7 cellular contexts compared by ENCODE assay signal in the genomic region with DNA sequence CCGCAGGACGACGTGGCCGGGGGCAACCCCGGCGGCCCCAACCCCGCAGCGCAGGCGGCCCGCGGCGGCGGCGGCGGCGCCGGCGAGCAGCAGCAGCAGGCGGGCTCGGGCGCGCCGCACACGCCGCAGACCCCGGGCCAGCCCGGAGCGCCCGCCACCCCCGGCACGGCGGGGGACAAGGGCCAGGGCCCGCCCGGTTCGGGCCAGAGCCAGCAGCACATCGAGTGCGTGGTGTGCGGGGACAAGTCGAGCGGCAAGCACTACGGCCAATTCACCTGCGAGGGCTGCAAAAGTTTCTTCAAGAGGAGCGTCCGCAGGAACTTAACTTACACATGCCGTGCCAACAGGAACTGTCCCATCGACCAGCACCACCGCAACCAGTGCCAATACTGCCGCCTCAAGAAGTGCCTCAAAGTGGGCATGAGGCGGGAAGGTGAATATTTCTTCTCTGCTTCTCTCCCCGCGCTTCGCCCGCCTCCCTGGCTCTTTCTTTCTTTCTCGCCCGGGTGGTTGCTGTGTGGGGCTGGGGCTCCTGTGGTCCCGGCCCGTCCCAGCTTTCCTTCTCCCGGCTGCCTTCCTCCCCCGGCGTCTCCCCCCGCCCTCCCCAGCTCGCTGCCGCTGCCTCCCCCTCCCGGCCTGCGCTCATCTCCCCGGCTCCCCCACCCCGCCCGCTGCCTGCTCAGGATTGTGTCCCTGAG. TPM values are rescaled to one million over a fixed set of nuclear protein-coding genes. Genes with fewer than 3 reads are reported as not detected.
A peak's percentile ranks its signal among the peaks of the same experiment; 100 is the strongest.
DNase-seq lines count a peak whose midpoint lies in the region; ATAC-seq and TF ChIP-seq lines count a peak whose summit lies in the region.

No MANE protein-coding gene starts in this region.

- DNase-seq in ELR (ENCODE audit: low read depth) (peak; percentile 61), MV-4-11 (lab: John Stamatoyannopoulos, UW) (peak; percentile 9), mucosa of descending colon (peak in 1 of 3 donors; percentile 33), germinal center (ENCODE audit: low spot score) (no peak)

- intact Hi-C loops in mucosa of descending colon (cut with DNase I, micrococcal nuclease) = no loop called here

- peaks cover 22% of the 10 kb centered on the region for H3K4me1 ChIP-seq in mucosa of descending colon (ENCODE audit: low read depth)

- H3K27ac ChIP-seq in cingulate gyrus (ENCODE audit: low read depth, low read length) = peak overlapping the region; percentile 72

- TF ChIP-seq CTCF in mucosa of descending colon (IDR thresholded peaks at IDR 0.05) = no peak

- peak overlapping the region; percentile 14 for H3K4me3 ChIP-seq in mucosa of descending colon

- H3K36me3 ChIP-seq in mucosa of descending colon (ENCODE audit: low read depth) = no peaks in the 10 kb centered on the region

- ATAC-seq in mucosa of descending colon (no peak), HG03159 (IDR thresholded peaks at IDR 0.05; ENCODE audit: unreplicated experiment) (no peak), HG02870 (IDR thresholded peaks at IDR 0.05; ENCODE audit: unreplicated experiment) (no peak)

- H3K9me3 ChIP-seq in mucosa of descending colon = no peaks in the 10 kb centered on the region

RNA-seq across cellular contexts. Expression of gene NR2F1, which starts 2.2 kb away (rescaled TPM):
- total RNA-seq in mucosa of descending colon = 1 to 10 TPM; 2.3 to 9.1 (median 6.2) TPM

RNA-seq across cellular contexts. Expression of gene NR2F1-AS1, which starts 4.2 kb away (rescaled TPM):
- total RNA-seq in mucosa of descending colon = 1 to 10 TPM; 1.5 to 5.7 (median 2.2) TPM
